ENCODE assay signal across 1 cellular context in the genomic region with DNA sequence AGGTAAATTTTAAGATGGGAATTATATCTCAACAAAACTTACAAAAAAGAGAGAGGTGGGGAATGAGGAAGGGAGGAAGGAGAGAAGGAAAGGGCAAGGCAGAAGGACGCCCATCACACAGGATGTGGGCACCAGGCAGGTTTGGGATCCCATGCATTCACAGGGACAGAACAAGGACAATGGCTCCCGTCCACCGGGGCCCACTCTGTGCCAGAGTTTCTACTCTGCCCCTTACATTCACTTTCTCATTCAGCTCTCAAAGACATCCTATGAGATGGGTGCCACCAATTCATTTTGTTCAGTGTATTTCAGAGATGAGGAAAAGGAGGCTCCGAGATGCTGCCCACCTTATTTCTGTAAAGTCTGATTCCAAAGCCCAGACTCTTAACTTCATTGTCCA.
TF ChIP-seq lines count a peak whose summit lies in the region.

No MANE protein-coding gene starts in this region.

TF ChIP-seq in WTC11, 78 proteins besides CTCF, POLR2A, EP300 and RAD21 (continued from another document):
- TF ChIP-seq, protein P1, sequence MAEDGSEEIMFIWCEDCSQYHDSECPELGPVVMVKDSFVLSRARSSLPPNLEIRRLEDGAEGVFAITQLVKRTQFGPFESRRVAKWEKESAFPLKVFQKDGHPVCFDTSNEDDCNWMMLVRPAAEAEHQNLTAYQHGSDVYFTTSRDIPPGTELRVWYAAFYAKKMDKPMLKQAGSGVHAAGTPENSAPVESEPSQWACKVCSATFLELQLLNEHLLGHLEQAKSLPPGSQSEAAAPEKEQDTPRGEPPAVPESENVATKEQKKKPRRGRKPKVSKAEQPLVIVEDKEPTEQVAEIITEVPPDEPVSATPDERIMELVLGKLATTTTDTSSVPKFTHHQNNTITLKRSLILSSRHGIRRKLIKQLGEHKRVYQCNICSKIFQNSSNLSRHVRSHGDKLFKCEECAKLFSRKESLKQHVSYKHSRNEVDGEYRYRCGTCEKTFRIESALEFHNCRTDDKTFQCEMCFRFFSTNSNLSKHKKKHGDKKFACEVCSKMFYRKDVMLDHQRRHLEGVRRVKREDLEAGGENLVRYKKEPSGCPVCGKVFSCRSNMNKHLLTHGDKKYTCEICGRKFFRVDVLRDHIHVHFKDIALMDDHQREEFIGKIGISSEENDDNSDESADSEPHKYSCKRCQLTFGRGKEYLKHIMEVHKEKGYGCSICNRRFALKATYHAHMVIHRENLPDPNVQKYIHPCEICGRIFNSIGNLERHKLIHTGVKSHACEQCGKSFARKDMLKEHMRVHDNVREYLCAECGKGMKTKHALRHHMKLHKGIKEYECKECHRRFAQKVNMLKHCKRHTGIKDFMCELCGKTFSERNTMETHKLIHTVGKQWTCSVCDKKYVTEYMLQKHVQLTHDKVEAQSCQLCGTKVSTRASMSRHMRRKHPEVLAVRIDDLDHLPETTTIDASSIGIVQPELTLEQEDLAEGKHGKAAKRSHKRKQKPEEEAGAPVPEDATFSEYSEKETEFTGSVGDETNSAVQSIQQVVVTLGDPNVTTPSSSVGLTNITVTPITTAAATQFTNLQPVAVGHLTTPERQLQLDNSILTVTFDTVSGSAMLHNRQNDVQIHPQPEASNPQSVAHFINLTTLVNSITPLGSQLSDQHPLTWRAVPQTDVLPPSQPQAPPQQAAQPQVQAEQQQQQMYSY (CRISPR knock-in tag; IDR thresholded peaks at IDR 0.05) = 0 out of 2 replicates have a peak, but pooled peaks have one; percentile 13
- TF ChIP-seq, protein P2, sequence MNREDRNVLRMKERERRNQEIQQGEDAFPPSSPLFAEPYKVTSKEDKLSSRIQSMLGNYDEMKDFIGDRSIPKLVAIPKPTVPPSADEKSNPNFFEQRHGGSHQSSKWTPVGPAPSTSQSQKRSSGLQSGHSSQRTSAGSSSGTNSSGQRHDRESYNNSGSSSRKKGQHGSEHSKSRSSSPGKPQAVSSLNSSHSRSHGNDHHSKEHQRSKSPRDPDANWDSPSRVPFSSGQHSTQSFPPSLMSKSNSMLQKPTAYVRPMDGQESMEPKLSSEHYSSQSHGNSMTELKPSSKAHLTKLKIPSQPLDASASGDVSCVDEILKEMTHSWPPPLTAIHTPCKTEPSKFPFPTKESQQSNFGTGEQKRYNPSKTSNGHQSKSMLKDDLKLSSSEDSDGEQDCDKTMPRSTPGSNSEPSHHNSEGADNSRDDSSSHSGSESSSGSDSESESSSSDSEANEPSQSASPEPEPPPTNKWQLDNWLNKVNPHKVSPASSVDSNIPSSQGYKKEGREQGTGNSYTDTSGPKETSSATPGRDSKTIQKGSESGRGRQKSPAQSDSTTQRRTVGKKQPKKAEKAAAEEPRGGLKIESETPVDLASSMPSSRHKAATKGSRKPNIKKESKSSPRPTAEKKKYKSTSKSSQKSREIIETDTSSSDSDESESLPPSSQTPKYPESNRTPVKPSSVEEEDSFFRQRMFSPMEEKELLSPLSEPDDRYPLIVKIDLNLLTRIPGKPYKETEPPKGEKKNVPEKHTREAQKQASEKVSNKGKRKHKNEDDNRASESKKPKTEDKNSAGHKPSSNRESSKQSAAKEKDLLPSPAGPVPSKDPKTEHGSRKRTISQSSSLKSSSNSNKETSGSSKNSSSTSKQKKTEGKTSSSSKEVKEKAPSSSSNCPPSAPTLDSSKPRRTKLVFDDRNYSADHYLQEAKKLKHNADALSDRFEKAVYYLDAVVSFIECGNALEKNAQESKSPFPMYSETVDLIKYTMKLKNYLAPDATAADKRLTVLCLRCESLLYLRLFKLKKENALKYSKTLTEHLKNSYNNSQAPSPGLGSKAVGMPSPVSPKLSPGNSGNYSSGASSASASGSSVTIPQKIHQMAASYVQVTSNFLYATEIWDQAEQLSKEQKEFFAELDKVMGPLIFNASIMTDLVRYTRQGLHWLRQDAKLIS (CRISPR knock-in tag; IDR thresholded peaks at IDR 0.05; ENCODE audit: borderline replicate concordance) = no peak
